In genomic region chr10:95758351-95759025, GRCh38 we compare ENCODE assay signal across 9 cellular contexts. TPM values are rescaled to one million over a fixed set of nuclear protein-coding genes. Genes with fewer than 3 reads are reported as not detected.
DNase-seq lines count a peak whose midpoint lies in the region; ATAC-seq and TF ChIP-seq lines count a peak whose summit lies in the region.
"Had no signal": no experiment of that assay in that cellular context is flagged by ENCODE, and none has a peak within 500 bp of the region (broad histone marks: within the 10 kb centered on the region; RNA-seq: fewer than 3 reads in every experiment).

No MANE protein-coding gene starts in this region.

- H3K27ac ChIP-seq in gastrocnemius medialis (peak overlapping the region in 3 of 4 donors; percentile 15 to 31 (median 18)), neural progenitor cell (no peak overlapping the region)

- H3K4me1 Mint-ChIP-seq in neural progenitor cell, result peaks cover 21% of the 10 kb centered on the region

- no peak overlapping the region for H3K4me3 Mint-ChIP-seq in neural progenitor cell

- no peaks in the 10 kb centered on the region for H3F3A ChIP-seq in neural progenitor cell (ENCODE audit: low read depth)

- TF ChIP-seq CTCF in gastrocnemius medialis (IDR thresholded peaks at IDR 0.05 in 4 of 5, conservative IDR thresholded peaks at IDR 0.05 in 1 of 5) (no peak), neural progenitor cell (IDR thresholded peaks at IDR 0.05) (no peak)

- H3K9ac ChIP-seq in neural progenitor cell, result no peak overlapping the region

- no peak for TF ChIP-seq POLR2A in gastrocnemius medialis (IDR thresholded peaks at IDR 0.05)

- no peaks in the 10 kb centered on the region for H3K79me2 ChIP-seq in neural progenitor cell (ENCODE audit: low read depth)

- ATAC-seq in HG02885 (IDR thresholded peaks at IDR 0.05; ENCODE audit: poor library complexity, unreplicated experiment), result peak; percentile 49
- no peak for ATAC-seq in gastrocnemius medialis

- in situ Hi-C loops in gastrocnemius medialis (cut with MboI; ENCODE audit: low sequenced_read_pairs in 4 of 4), result no loop called here

- H3K4me1 ChIP-seq in gastrocnemius medialis, result no peaks in the 10 kb centered on the region
- peaks cover 8% of the 10 kb centered on the region for H3K4me1 ChIP-seq in neural progenitor cell

- no peaks in the 10 kb centered on the region for H3K9me3 Mint-ChIP-seq in neural progenitor cell

- H3K4me3 ChIP-seq in gastrocnemius medialis, result no peak overlapping the region
- no peak overlapping the region for H3K4me3 ChIP-seq in neural progenitor cell
- H3K4me3 ChIP-seq: lung had no signal

- no peaks in the 10 kb centered on the region for H3K36me3 Mint-ChIP-seq in neural progenitor cell

- no peaks in the 10 kb centered on the region for H4K20me1 ChIP-seq in neural progenitor cell (ENCODE audit: low read depth)

- H3K27me3 ChIP-seq in gastrocnemius medialis, result peaks cover 0 to 2% (median 0%) of the 10 kb centered on the region in 3 donors
- peaks cover 8% of the 10 kb centered on the region for H3K27me3 ChIP-seq in neural progenitor cell

- peak; percentile 9 for DNase-seq in NCI-H2029 (lab: John Stamatoyannopoulos, UW)
- DNase-seq in NCI-H2029 treated with DMSO at 0.1 percent for 48 hours (lab: John Stamatoyannopoulos, UW), result no peak
- DNase-seq in activated CD4-positive, CD25-positive, alpha-beta regulatory T cell treated with anti-CD3 and anti-CD28 coated beads, Interleukin-2, amount 50 U/mL, for 72 hours, result peak; percentile 41
- DNase-seq in gastrocnemius medialis, result no peak
- no peak for DNase-seq in foreskin melanocyte
- no peak for DNase-seq in NAMALWA (ENCODE audit: low spot score)
- no peak for DNase-seq in neural progenitor cell (ENCODE audit: low spot score)

- intact Hi-C loops in gastrocnemius medialis (cut with DNase I; ENCODE audit: low total_unique reads), result no loop called here

- no peak overlapping the region for H3K4me2 ChIP-seq in neural progenitor cell

- H3K27me3 Mint-ChIP-seq in neural progenitor cell (ENCODE audit: insufficient read depth, low read depth), result peaks cover 11% of the 10 kb centered on the region

- H3K27ac Mint-ChIP-seq in neural progenitor cell, result no peak overlapping the region

- H3K36me3 ChIP-seq in gastrocnemius medialis (no peaks in the 10 kb centered on the region), neural progenitor cell (no peaks in the 10 kb centered on the region)

- H2AFZ ChIP-seq in neural progenitor cell (replicated peaks), result no peak overlapping the region

- no peaks in the 10 kb centered on the region for H3K9me3 ChIP-seq in gastrocnemius medialis
- H3K9me3 ChIP-seq in neural progenitor cell (ENCODE audit: low read depth), result no peaks in the 10 kb centered on the region

RNA-seq across cellular contexts. Expression of gene ENTPD1, which starts 2.5 kb away (rescaled TPM):
- total RNA-seq in gastrocnemius medialis, result 1 to 10 TPM; 1.7 to 6.9 (median 3.8) TPM
- total RNA-seq in neural progenitor cell (ENCODE audit: low replicate concordance), result 0.46 and 1.6 TPM in 2 replicates

Comparison
In these comparisons a context has a peak if more than half of its experiments do, and no peak if none do; other contexts are left out.
1. DNase-seq: peak in NCI-H2029 (single experiment) and activated CD4-positive, CD25-positive, alpha-beta regulatory T cell treated with anti-CD3 and anti-CD28 coated beads, Interleukin-2, amount 50 U/mL, for 72 hours (single experiment); none in NCI-H2029 treated with DMSO at 0.1 percent for 48 hours (single experiment), gastrocnemius medialis (0 of 2), foreskin melanocyte (single experiment), NAMALWA (single experiment) and neural progenitor cell (single experiment).